11 cellular contexts compared by ENCODE assay signal in genomic region chr10:30058111-30058510, GRCh38. TPM values are rescaled to one million over a fixed set of nuclear protein-coding genes. Genes with fewer than 3 reads are reported as not detected.
A peak's percentile ranks its signal among the peaks of the same experiment; 100 is the strongest.
DNase-seq lines count a peak whose midpoint lies in the region; ATAC-seq, FAIRE-seq and TF ChIP-seq lines count a peak whose summit lies in the region.
"Had no signal": no experiment of that assay in that cellular context is flagged by ENCODE, and none has a peak within 500 bp of the region (broad histone marks: within the 10 kb centered on the region; RNA-seq: fewer than 3 reads in every experiment).

No MANE protein-coding gene starts in this region.

- no peaks in the 10 kb centered on the region for H3K9me3 ChIP-seq in NT2/D1 (ENCODE audit: insufficient read depth, low read length)
- H3K9me3 ChIP-seq in esophagus (ENCODE audit: control insufficient read depth in 2 of 2, insufficient read depth in 1 of 2, low read depth in 1 of 2, low read length in 1 of 2): no peaks in the 10 kb centered on the region
- no peaks in the 10 kb centered on the region for H3K9me3 ChIP-seq in small intestine (ENCODE audit: control insufficient read depth, low read depth)

- no peak for TF ChIP-seq CTCF in AG09309 (IDR thresholded peaks at IDR 0.05; ENCODE audit: control insufficient read depth, insufficient read depth, low read depth, low read length, missing control alignments)
- TF ChIP-seq CTCF in neural crest cell (conservative IDR thresholded peaks at IDR 0.05): no peak

- H3K27ac Mint-ChIP-seq in neural crest cell (ENCODE audit: unreplicated experiment): no peak overlapping the region

- H3K27me3 Mint-ChIP-seq in neural crest cell (ENCODE audit: low read depth): peaks cover 67% of the 10 kb centered on the region

- intact Hi-C loops in left colon (cut with DNase I, micrococcal nuclease): no loop called here

- no peaks in the 10 kb centered on the region for H3K36me3 Mint-ChIP-seq in neural crest cell (ENCODE audit: low read depth)

- no peaks in the 10 kb centered on the region for H3K9me3 Mint-ChIP-seq in neural crest cell

- H3K27me3 ChIP-seq in NT2/D1 (ENCODE audit: insufficient read depth, insufficient read length) (peaks cover 35% of the 10 kb centered on the region), esophagus (ENCODE audit: control insufficient read depth in 1 of 2, insufficient read depth in 2 of 2, low read length in 2 of 2) (peaks cover 0 to 3% of the 10 kb centered on the region in 2 donors), small intestine (ENCODE audit: control insufficient read depth in 2 of 2, insufficient read depth in 2 of 2, low read length in 2 of 2) (peaks cover 0 to 7% of the 10 kb centered on the region in 2 donors)

- no peak for FAIRE-seq in small intestine (lab: Jason Lieb, UNC)

- H3K36me3 ChIP-seq in NT2/D1 (ENCODE audit: insufficient read depth, insufficient read length, low read length): no peaks in the 10 kb centered on the region
- no peaks in the 10 kb centered on the region for H3K36me3 ChIP-seq in esophagus (ENCODE audit: control insufficient read depth in 2 of 2, insufficient read depth in 2 of 2, low read length in 1 of 2)
- no peaks in the 10 kb centered on the region for H3K36me3 ChIP-seq in small intestine (ENCODE audit: control insufficient read depth in 2 of 2, insufficient read depth in 2 of 2, low read length in 2 of 2)

- WGBS in esophagus, 2 donors: 71 to 73% methylated on average over 10 of the region's 10 CpGs
- WGBS in small intestine, 3 donors: 80 to 87% (median 85%) methylated on average over 10 of the region's 10 CpGs

- H3K4me1 ChIP-seq in NT2/D1 (ENCODE audit: insufficient read depth, insufficient read length) (peaks cover 4% of the 10 kb centered on the region), esophagus (ENCODE audit: control insufficient read depth in 2 of 2, insufficient read depth in 2 of 2, low read length in 1 of 2) (peaks cover 0 to 5% of the 10 kb centered on the region in 2 donors), small intestine (ENCODE audit: control insufficient read depth in 2 of 2, insufficient read depth in 1 of 2, low read depth in 1 of 2, low read length in 1 of 2) (no peaks in the 10 kb centered on the region)

- H3K4me3 Mint-ChIP-seq in neural crest cell: peak overlapping the region; percentile 83

- H3K27ac ChIP-seq in esophagus (ENCODE audit: low read depth in 2 of 2, low read length in 1 of 2) (peak overlapping the region; percentile 57 to 63), small intestine (ENCODE audit: low read depth in 1 of 2, low read length in 1 of 2) (peak overlapping the region in 1 of 2 donors; percentile 54)

- peak overlapping the region; percentile 80 for H3K9ac ChIP-seq in NT2/D1 (ENCODE audit: insufficient read length, low read depth)

- peaks cover 19% of the 10 kb centered on the region for H3K4me1 Mint-ChIP-seq in neural crest cell

- DNase-seq in AG09309 (ENCODE audit: low read depth) (no peak), NT2/D1 (ENCODE audit: low read depth, low spot score) (no peak), neural crest cell (ENCODE audit: low read depth, low spot score) (no peak), small intestine (no peak), NCI-H526 treated with DMSO at 0.1 percent for 48 hours (lab: John Stamatoyannopoulos, UW) (no peak), left colon (no peak), amygdala (lab: John Stamatoyannopoulos, UW) (no peak)
- DNase-seq: activated CD4-positive, CD25-positive, alpha-beta regulatory T cell treated with anti-CD3 and anti-CD28 coated beads, Interleukin-2, amount 50 U/mL, for 72 hours; erythroblast; GDM1 had no signal

- ATAC-seq in left colon: no peak

- H3K4me3 ChIP-seq in AG09309 (ENCODE audit: control insufficient read depth, low read depth, low read length) (peak overlapping the region; percentile 81), NT2/D1 (ENCODE audit: insufficient read length, low read depth) (peak overlapping the region; percentile 76), esophagus (ENCODE audit: low read depth in 1 of 2, low read length in 2 of 2) (peak overlapping the region in 1 of 2 donors; percentile 47), small intestine (ENCODE audit: low read depth in 1 of 2, low read length in 2 of 2) (no peak overlapping the region)

RNA-seq across cellular contexts. Expression of gene JCAD, which starts 1.3 kb away (rescaled TPM):
- polyA plus RNA-seq in esophagus (1 to 10 TPM; 1.0 to 2.7 TPM), small intestine (1 to 10 TPM in 1 of 3 donors, under 1 TPM in 2; 0.22 to 5.0 (median 0.54) TPM)
- total RNA-seq in neural crest cell (0.61 and 1.2 TPM in 2 replicates), left colon (10 to 100 TPM in 1 of 2 donors, 1 to 10 TPM in 1; 1.8 to 24.7 TPM)

Comparison
In these comparisons a context has a peak if more than half of its experiments do, and no peak if none do; other contexts are left out.
1. H3K4me3 ChIP-seq: peak in AG09309 (single experiment) and NT2/D1 (single experiment); none in small intestine (0 of 2).